ENCODE assay signal across 1 cellular context in the genomic region with DNA sequence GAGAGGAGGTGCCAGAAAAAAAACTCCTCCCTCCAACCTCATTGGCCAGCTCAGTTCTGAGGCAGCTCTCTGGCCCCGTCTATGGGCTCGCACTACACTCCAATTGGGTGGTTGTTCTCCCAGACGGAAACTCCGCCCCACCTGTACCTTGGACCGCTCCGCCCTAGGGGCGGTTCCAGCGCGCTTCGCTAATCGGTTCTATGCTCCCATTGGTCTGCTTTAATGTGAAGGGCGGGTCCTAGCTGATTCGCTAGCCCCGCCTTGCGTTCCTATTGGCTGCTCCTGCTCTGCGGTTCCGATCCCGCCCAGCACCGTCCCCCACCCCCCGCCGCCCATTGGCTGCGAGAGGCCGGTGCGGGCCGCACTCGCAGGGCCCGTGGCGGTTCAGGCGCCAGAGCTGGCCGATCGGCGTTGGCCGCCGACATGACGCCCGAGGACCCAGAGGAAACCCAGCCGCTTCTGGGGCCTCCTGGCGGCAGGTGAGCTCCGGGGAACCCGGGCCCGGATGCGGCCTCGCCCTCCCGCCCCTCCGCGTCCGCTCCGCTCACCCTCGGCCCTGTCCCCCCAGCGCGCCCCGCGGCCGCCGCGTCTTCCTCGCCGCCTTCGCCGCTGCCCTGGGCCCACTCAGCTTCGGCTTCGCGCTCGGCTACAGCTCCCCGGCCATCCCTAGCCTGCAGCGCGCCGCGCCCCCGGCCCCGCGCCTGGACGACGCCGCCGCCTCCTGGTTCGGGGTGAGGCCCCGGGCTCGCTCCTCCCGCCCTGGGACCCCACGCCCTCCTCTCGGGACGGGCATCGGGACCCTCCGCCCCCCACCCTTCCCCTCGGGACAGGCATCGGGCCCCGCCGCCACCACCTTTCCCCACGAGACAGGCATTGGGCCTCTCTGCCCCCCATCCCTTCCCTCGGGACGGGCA.
A peak's percentile ranks its signal among the peaks of the same experiment; 100 is the strongest.
TF ChIP-seq lines count a peak whose summit lies in the region.

A gene with protein sequence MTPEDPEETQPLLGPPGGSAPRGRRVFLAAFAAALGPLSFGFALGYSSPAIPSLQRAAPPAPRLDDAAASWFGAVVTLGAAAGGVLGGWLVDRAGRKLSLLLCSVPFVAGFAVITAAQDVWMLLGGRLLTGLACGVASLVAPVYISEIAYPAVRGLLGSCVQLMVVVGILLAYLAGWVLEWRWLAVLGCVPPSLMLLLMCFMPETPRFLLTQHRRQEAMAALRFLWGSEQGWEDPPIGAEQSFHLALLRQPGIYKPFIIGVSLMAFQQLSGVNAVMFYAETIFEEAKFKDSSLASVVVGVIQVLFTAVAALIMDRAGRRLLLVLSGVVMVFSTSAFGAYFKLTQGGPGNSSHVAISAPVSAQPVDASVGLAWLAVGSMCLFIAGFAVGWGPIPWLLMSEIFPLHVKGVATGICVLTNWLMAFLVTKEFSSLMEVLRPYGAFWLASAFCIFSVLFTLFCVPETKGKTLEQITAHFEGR (plus strand): TSS at position 362 of the 914 bp plus-strand sequence. CDS start 62 bp downstream, at position 424.

TF ChIP-seq in K562, 482 proteins besides CTCF, POLR2A, EP300 and RAD21 (continued from another document and continues in another):
- TF ChIP-seq, protein P1, sequence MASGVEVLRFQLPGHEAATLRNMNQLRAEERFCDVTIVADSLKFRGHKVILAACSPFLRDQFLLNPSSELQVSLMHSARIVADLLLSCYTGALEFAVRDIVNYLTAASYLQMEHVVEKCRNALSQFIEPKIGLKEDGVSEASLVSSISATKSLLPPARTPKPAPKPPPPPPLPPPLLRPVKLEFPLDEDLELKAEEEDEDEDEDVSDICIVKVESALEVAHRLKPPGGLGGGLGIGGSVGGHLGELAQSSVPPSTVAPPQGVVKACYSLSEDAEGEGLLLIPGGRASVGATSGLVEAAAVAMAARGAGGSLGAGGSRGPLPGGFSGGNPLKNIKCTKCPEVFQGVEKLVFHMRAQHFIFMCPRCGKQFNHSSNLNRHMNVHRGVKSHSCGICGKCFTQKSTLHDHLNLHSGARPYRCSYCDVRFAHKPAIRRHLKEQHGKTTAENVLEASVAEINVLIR (CRISPR knock-in tag; IDR thresholded peaks at IDR 0.05): no peak
- TF ChIP-seq CBX5 (IDR thresholded peaks at IDR 0.05; ENCODE audit: borderline replicate concordance, low read depth): no peak
- TF ChIP-seq ADNP (tag; IDR thresholded peaks at IDR 0.05): no peak
- no peak for TF ChIP-seq PTBP1 (IDR thresholded peaks at IDR 0.05; ENCODE audit: low read depth, low read length)
- TF ChIP-seq, protein P2, sequence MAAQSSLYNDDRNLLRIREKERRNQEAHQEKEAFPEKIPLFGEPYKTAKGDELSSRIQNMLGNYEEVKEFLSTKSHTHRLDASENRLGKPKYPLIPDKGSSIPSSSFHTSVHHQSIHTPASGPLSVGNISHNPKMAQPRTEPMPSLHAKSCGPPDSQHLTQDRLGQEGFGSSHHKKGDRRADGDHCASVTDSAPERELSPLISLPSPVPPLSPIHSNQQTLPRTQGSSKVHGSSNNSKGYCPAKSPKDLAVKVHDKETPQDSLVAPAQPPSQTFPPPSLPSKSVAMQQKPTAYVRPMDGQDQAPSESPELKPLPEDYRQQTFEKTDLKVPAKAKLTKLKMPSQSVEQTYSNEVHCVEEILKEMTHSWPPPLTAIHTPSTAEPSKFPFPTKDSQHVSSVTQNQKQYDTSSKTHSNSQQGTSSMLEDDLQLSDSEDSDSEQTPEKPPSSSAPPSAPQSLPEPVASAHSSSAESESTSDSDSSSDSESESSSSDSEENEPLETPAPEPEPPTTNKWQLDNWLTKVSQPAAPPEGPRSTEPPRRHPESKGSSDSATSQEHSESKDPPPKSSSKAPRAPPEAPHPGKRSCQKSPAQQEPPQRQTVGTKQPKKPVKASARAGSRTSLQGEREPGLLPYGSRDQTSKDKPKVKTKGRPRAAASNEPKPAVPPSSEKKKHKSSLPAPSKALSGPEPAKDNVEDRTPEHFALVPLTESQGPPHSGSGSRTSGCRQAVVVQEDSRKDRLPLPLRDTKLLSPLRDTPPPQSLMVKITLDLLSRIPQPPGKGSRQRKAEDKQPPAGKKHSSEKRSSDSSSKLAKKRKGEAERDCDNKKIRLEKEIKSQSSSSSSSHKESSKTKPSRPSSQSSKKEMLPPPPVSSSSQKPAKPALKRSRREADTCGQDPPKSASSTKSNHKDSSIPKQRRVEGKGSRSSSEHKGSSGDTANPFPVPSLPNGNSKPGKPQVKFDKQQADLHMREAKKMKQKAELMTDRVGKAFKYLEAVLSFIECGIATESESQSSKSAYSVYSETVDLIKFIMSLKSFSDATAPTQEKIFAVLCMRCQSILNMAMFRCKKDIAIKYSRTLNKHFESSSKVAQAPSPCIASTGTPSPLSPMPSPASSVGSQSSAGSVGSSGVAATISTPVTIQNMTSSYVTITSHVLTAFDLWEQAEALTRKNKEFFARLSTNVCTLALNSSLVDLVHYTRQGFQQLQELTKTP (IDR thresholded peaks at IDR 0.05; ENCODE audit: low read depth in 1 of 2, partially characterized antibody in 2 of 2): no peak
- TF ChIP-seq, protein P3, sequence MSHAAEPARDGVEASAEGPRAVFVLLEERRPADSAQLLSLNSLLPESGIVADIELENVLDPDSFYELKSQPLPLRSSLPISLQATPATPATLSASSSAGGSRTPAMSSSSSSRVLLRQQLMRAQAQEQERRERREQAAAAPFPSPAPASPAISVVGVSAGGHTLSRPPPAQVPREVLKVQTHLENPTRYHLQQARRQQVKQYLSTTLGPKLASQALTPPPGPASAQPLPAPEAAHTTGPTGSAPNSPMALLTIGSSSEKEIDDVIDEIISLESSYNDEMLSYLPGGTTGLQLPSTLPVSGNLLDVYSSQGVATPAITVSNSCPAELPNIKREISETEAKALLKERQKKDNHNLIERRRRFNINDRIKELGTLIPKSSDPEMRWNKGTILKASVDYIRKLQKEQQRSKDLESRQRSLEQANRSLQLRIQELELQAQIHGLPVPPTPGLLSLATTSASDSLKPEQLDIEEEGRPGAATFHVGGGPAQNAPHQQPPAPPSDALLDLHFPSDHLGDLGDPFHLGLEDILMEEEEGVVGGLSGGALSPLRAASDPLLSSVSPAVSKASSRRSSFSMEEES (CRISPR knock-in tag; IDR thresholded peaks at IDR 0.05): no peak
- TF ChIP-seq ZNF699 (CRISPR knock-in tag; IDR thresholded peaks at IDR 0.05; ENCODE audit: insufficient replicate concordance): no peak
- no peak for TF ChIP-seq ZNF274 (IDR thresholded peaks at IDR 0.05; ENCODE audit: borderline replicate concordance, low read depth, low read length)
- TF ChIP-seq, protein P4, sequence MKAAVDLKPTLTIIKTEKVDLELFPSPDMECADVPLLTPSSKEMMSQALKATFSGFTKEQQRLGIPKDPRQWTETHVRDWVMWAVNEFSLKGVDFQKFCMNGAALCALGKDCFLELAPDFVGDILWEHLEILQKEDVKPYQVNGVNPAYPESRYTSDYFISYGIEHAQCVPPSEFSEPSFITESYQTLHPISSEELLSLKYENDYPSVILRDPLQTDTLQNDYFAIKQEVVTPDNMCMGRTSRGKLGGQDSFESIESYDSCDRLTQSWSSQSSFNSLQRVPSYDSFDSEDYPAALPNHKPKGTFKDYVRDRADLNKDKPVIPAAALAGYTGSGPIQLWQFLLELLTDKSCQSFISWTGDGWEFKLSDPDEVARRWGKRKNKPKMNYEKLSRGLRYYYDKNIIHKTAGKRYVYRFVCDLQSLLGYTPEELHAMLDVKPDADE (conservative IDR thresholded peaks at IDR 0.05; ENCODE audit: control insufficient read depth, low read depth, low read length): peak; percentile 90
- TF ChIP-seq BRCA1 (IDR thresholded peaks at IDR 0.05): no peak
- TF ChIP-seq BRCA1 (CRISPR knock-in tag; IDR thresholded peaks at IDR 0.05): no peak
- no peak for TF ChIP-seq TARDBP (IDR thresholded peaks at IDR 0.05)
- TF ChIP-seq GABPA (tag; conservative IDR thresholded peaks at IDR 0.05; ENCODE audit: low read depth): peak; percentile 33; the same call in 1 of the 2 replicates
- TF ChIP-seq TAF1 (IDR thresholded peaks at IDR 0.05; ENCODE audit: control insufficient read depth, extremely low read depth, insufficient read depth, low read length, severe bottlenecking): peak; percentile 35
- TF ChIP-seq, protein P5, sequence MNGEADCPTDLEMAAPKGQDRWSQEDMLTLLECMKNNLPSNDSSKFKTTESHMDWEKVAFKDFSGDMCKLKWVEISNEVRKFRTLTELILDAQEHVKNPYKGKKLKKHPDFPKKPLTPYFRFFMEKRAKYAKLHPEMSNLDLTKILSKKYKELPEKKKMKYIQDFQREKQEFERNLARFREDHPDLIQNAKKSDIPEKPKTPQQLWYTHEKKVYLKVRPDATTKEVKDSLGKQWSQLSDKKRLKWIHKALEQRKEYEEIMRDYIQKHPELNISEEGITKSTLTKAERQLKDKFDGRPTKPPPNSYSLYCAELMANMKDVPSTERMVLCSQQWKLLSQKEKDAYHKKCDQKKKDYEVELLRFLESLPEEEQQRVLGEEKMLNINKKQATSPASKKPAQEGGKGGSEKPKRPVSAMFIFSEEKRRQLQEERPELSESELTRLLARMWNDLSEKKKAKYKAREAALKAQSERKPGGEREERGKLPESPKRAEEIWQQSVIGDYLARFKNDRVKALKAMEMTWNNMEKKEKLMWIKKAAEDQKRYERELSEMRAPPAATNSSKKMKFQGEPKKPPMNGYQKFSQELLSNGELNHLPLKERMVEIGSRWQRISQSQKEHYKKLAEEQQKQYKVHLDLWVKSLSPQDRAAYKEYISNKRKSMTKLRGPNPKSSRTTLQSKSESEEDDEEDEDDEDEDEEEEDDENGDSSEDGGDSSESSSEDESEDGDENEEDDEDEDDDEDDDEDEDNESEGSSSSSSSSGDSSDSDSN (IDR thresholded peaks at IDR 0.05; ENCODE audit: borderline replicate concordance in 1 of 2, low read depth in 2 of 2, low read length in 2 of 2): peak; percentile 55 to 64; a peak in 1 of 4 replicates
- no peak for TF ChIP-seq NUFIP1 (IDR thresholded peaks at IDR 0.05; ENCODE audit: partially characterized antibody)
- no peak for TF ChIP-seq ZZZ3 (IDR thresholded peaks at IDR 0.05)
- peak; percentile 55; the same call in 1 of the 2 replicates for TF ChIP-seq SIN3B (IDR thresholded peaks at IDR 0.05; ENCODE audit: low read depth)
- TF ChIP-seq TCFL5 (CRISPR knock-in tag; conservative IDR thresholded peaks at IDR 0.05): no peak
- 0 out of 3 replicates have a peak, but pooled peaks of 1 of the 2 experiments have one; percentile 4 for TF ChIP-seq CBX3 (IDR thresholded peaks at IDR 0.05; ENCODE audit: borderline replicate concordance in 1 of 2, low read length in 2 of 2)
- TF ChIP-seq, protein P6, sequence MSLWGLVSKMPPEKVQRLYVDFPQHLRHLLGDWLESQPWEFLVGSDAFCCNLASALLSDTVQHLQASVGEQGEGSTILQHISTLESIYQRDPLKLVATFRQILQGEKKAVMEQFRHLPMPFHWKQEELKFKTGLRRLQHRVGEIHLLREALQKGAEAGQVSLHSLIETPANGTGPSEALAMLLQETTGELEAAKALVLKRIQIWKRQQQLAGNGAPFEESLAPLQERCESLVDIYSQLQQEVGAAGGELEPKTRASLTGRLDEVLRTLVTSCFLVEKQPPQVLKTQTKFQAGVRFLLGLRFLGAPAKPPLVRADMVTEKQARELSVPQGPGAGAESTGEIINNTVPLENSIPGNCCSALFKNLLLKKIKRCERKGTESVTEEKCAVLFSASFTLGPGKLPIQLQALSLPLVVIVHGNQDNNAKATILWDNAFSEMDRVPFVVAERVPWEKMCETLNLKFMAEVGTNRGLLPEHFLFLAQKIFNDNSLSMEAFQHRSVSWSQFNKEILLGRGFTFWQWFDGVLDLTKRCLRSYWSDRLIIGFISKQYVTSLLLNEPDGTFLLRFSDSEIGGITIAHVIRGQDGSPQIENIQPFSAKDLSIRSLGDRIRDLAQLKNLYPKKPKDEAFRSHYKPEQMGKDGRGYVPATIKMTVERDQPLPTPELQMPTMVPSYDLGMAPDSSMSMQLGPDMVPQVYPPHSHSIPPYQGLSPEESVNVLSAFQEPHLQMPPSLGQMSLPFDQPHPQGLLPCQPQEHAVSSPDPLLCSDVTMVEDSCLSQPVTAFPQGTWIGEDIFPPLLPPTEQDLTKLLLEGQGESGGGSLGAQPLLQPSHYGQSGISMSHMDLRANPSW (CRISPR knock-in tag; IDR thresholded peaks at IDR 0.05): no peak
- no peak for TF ChIP-seq ZC3H8 (IDR thresholded peaks at IDR 0.05)
- TF ChIP-seq ZNF347 (CRISPR knock-in tag; IDR thresholded peaks at IDR 0.05; ENCODE audit: low read depth): no peak
- peak; percentile 82 for TF ChIP-seq ZFX (CRISPR knock-in tag; IDR thresholded peaks at IDR 0.05)
- TF ChIP-seq, protein P7, sequence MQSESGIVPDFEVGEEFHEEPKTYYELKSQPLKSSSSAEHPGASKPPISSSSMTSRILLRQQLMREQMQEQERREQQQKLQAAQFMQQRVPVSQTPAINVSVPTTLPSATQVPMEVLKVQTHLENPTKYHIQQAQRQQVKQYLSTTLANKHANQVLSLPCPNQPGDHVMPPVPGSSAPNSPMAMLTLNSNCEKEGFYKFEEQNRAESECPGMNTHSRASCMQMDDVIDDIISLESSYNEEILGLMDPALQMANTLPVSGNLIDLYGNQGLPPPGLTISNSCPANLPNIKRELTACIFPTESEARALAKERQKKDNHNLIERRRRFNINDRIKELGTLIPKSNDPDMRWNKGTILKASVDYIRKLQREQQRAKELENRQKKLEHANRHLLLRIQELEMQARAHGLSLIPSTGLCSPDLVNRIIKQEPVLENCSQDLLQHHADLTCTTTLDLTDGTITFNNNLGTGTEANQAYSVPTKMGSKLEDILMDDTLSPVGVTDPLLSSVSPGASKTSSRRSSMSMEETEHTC (IDR thresholded peaks at IDR 0.05): no peak
- TF ChIP-seq SMAD4 (CRISPR knock-in tag; conservative IDR thresholded peaks at IDR 0.05): 0 out of 2 replicates have a peak, but pooled peaks have one; percentile 21
- TF ChIP-seq ZNF707 (CRISPR knock-in tag; conservative IDR thresholded peaks at IDR 0.05): no peak
- no peak for TF ChIP-seq PTRF (tag; IDR thresholded peaks at IDR 0.05)
- no peak for TF ChIP-seq FUS (optimal IDR thresholded peaks at IDR 0.05; ENCODE audit: low read depth, low read length)
- TF ChIP-seq CSDE1 (IDR thresholded peaks at IDR 0.05): no peak
- TF ChIP-seq CHD2 (IDR thresholded peaks at IDR 0.05; ENCODE audit: low read depth, low read length): peak; percentile 48; the same call in 1 of the 2 replicates
- TF ChIP-seq CBX2 (IDR thresholded peaks at IDR 0.05; ENCODE audit: insufficient read depth, low read length, poor library complexity, severe bottlenecking): no peak
- no peak for TF ChIP-seq KAT2B (IDR thresholded peaks at IDR 0.05; ENCODE audit: low read depth, low read length)
- TF ChIP-seq SP1 (CRISPR knock-in tag; IDR thresholded peaks at IDR 0.05): peak; percentile 91
- TF ChIP-seq EZH2 (IDR thresholded peaks at IDR 0.05; ENCODE audit: borderline replicate concordance, low read depth, low read length): no peak
- TF ChIP-seq TBP (optimal IDR thresholded peaks at IDR 0.05; ENCODE audit: low read depth, low read length): peak; percentile 42
- no peak for TF ChIP-seq POU5F1 (IDR thresholded peaks at IDR 0.05; ENCODE audit: borderline replicate concordance, low read depth, low read length, partially characterized antibody)
- TF ChIP-seq TBL1XR1 (IDR thresholded peaks at IDR 0.05; ENCODE audit: low read length in 2 of 2): no peak
- no peak for TF ChIP-seq PTTG1 (tag; IDR thresholded peaks at IDR 0.05; ENCODE audit: low read depth)
- no peak for TF ChIP-seq FOXK2 (conservative IDR thresholded peaks at IDR 0.05 in 1 of 2, IDR thresholded peaks at IDR 0.05 in 1 of 2; ENCODE audit: low read depth in 2 of 2)
- no peak for TF ChIP-seq TOE1 (IDR thresholded peaks at IDR 0.05; ENCODE audit: borderline replicate concordance)
- no peak for TF ChIP-seq TOE1 (CRISPR knock-in tag; IDR thresholded peaks at IDR 0.05; ENCODE audit: borderline replicate concordance, low read depth)
- TF ChIP-seq RB1 (IDR thresholded peaks at IDR 0.05; ENCODE audit: low read depth): peak; percentile 70
- no peak for TF ChIP-seq RBM17 (IDR thresholded peaks at IDR 0.05; ENCODE audit: borderline replicate concordance, low read depth, low read length)
- no peak for TF ChIP-seq NFE2L1 (tag; IDR thresholded peaks at IDR 0.05; ENCODE audit: borderline replicate concordance, low read depth)
- TF ChIP-seq ZBTB8A (IDR thresholded peaks at IDR 0.05; ENCODE audit: partially characterized antibody): no peak
- no peak for TF ChIP-seq CCAR2 (IDR thresholded peaks at IDR 0.05; ENCODE audit: low read depth, low read length)
